5 cellular contexts compared by ENCODE assay signal in the genomic region with DNA sequence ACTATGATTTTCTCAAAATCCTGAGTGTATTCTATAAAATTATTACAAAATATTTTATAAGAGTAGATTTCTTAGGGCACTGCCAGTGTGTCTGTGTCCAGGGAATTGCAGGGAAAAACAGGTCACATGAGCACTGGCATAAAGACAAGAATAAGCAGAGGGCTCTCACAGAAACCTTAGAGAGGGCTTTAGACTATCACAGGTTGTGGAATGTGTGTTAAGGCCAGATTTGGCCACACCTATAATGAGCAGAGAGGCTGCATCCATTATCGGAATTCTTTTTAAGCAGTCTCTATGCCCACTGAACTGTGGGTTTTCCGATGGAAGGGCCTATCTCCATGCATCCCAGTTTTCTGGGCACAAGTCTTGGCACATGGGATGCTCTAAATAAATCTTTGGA.
"Had no signal": no experiment of that assay in that cellular context is flagged by ENCODE, and none has a peak within 500 bp of the region (broad histone marks: within the 10 kb centered on the region; RNA-seq: fewer than 3 reads in every experiment).

No MANE protein-coding gene starts in this region.

- H3K27ac Mint-ChIP-seq: GM23338, H9 had no signal

- ATAC-seq: GM23338, K562 had no signal

- H3K4me3 Mint-ChIP-seq: GM23338, H9 had no signal

- H3K9me3 Mint-ChIP-seq: GM23338, H9 had no signal

- H3K4me3 ChIP-seq: GM23338, K562 had no signal

- DNase-seq: H9, HCEC 1CT, IMR-90 had no signal
